8 cellular contexts compared by ENCODE assay signal in genomic region chr12:16385779-16386646, GRCh38. TPM values are rescaled to one million over a fixed set of nuclear protein-coding genes. Genes with fewer than 3 reads are reported as not detected.
A peak's percentile ranks its signal among the peaks of the same experiment; 100 is the strongest.
DNase-seq lines count a peak whose midpoint lies in the region; ATAC-seq and TF ChIP-seq lines count a peak whose summit lies in the region.

No MANE protein-coding gene starts in this region.

- no peaks in the 10 kb centered on the region for H3K9me3 ChIP-seq in gastroesophageal sphincter

- H3K27ac ChIP-seq in gastroesophageal sphincter (peak overlapping the region in 1 of 4 donors; percentile 46), rectal smooth muscle tissue (ENCODE audit: low read depth, low read length) (peak overlapping the region; percentile 46)

- TF ChIP-seq POLR2A in gastroesophageal sphincter (IDR thresholded peaks at IDR 0.05) = no peak

- no peak for TF ChIP-seq EP300 in gastroesophageal sphincter (IDR thresholded peaks at IDR 0.05)

- H3K36me3 ChIP-seq in gastroesophageal sphincter (no peaks in the 10 kb centered on the region), rectal smooth muscle tissue (ENCODE audit: control insufficient read depth, insufficient read depth, low read length) (no peaks in the 10 kb centered on the region)

- H3K27me3 ChIP-seq in gastroesophageal sphincter (no peaks in the 10 kb centered on the region), rectal smooth muscle tissue (ENCODE audit: control insufficient read depth, insufficient read depth, low read length) (no peaks in the 10 kb centered on the region)

- H3K4me1 ChIP-seq in gastroesophageal sphincter (peaks cover 0 to 9% (median 0%) of the 10 kb centered on the region in 3 donors), rectal smooth muscle tissue (ENCODE audit: control insufficient read depth, insufficient read depth, low read length) (peaks cover 3% of the 10 kb centered on the region)

- peak in 3 of 4 experiments; percentile 56 to 71 (median 62) for TF ChIP-seq CTCF in gastroesophageal sphincter (IDR thresholded peaks at IDR 0.05)

- DNase-seq in COR-L47 (lab: John Stamatoyannopoulos, UW) (peak; percentile 53), LHCN-M2 (ENCODE audit: low read depth) (peak; percentile 83), SHP77 treated with DMSO at 0.1 percent for 48 hours (lab: John Stamatoyannopoulos, UW) (peak; percentile 19)

- WGBS in gastroesophageal sphincter (ENCODE audit: low coverage in 1 of 2), 2 donors = 11 to 21% methylated on average over 7 to 13 of the region's 13 CpGs

- H3K4me3 ChIP-seq in gastroesophageal sphincter (no peak overlapping the region), rectal smooth muscle tissue (ENCODE audit: low read length) (peak overlapping the region; percentile 36)

- ATAC-seq in gastroesophageal sphincter = peak; percentile 61
- no peak for ATAC-seq in GM18519 (IDR thresholded peaks at IDR 0.05; ENCODE audit: low FRiP score, unreplicated experiment)
- ATAC-seq in GM21723 (IDR thresholded peaks at IDR 0.05; ENCODE audit: unreplicated experiment) = no peak
- ATAC-seq in GM21529 (IDR thresholded peaks at IDR 0.05; ENCODE audit: unreplicated experiment) = no peak

- H3K9ac ChIP-seq in rectal smooth muscle tissue (ENCODE audit: low read length) = no peak overlapping the region

RNA-seq across cellular contexts. Expression of gene MGST1, which starts 38.6 kb away (rescaled TPM):
- total RNA-seq in LHCN-M2 (2014; rRNA removed) (78.8 and 84.2 TPM in 2 replicates), gastroesophageal sphincter (10 to 100 TPM; 11.8 to 59.1 (median 45.1) TPM)
- polyA plus RNA-seq in LHCN-M2 (2012) = 110 TPM

Comparison
In these comparisons a context has a peak if more than half of its experiments do, and no peak if none do; other contexts are left out.
1. DNase-seq: peak in every context shown above with its lines; median percentile 83 in LHCN-M2; 53 in COR-L47; 19 in SHP77 treated with DMSO at 0.1 percent for 48 hours.